ENCODE assay signal across 8 cellular contexts in genomic region chr19:7888826-7889217, GRCh38. TPM values are rescaled to one million over a fixed set of nuclear protein-coding genes. Genes with fewer than 3 reads are reported as not detected.
A peak's percentile ranks its signal among the peaks of the same experiment; 100 is the strongest.
DNase-seq lines count a peak whose midpoint lies in the region; ATAC-seq, FAIRE-seq and TF ChIP-seq lines count a peak whose summit lies in the region.
"Had no signal": no experiment of that assay in that cellular context is flagged by ENCODE, and none has a peak within 500 bp of the region (broad histone marks: within the 10 kb centered on the region; RNA-seq: fewer than 3 reads in every experiment).

No MANE protein-coding gene starts in this region.

- dilution Hi-C loops in endothelial cell of umbilical vein (cut with MboI; ENCODE audit: extremely low pct_ligation_motif_present, low sequenced_read_pairs), result no loop called here

- peak overlapping the region; percentile 62 for H3K4me2 ChIP-seq in endothelial cell of umbilical vein (ENCODE audit: insufficient read depth, low read length)

- in situ Hi-C loops in transverse colon (cut with MboI; ENCODE audit: low pct_ligation_motif_present in 1 of 4, low pct_unique_long_range_greater_than_20kb in 1 of 4, low sequenced_read_pairs in 3 of 4), result no loop called here

- peak overlapping the region; percentile 51 for H3K9ac ChIP-seq in endothelial cell of umbilical vein (replicated peaks; ENCODE audit: extremely low read depth, insufficient read depth, low read length)

- no peaks in the 10 kb centered on the region for H4K20me1 ChIP-seq in endothelial cell of umbilical vein (replicated peaks; ENCODE audit: control insufficient read depth, extremely low read depth, insufficient read depth, low read length)

- peaks cover 44% of the 10 kb centered on the region for H3K27me3 Mint-ChIP-seq in stimulated activated naive CD8-positive, alpha-beta T cell treated with anti-CD3 and anti-CD28 coated beads, Interleukin-15, amount 100 ng/mL, for 72 hours
- peaks cover 15 to 22% of the 10 kb centered on the region in 2 donors for H3K27me3 Mint-ChIP-seq in CD8-positive, alpha-beta memory T cell

- H3K9me3 Mint-ChIP-seq in stimulated activated naive CD8-positive, alpha-beta T cell treated with anti-CD3 and anti-CD28 coated beads, Interleukin-15, amount 100 ng/mL, for 72 hours, result no peaks in the 10 kb centered on the region
- peaks cover 0 to 3% (median 0%) of the 10 kb centered on the region in 5 donors for H3K9me3 Mint-ChIP-seq in CD8-positive, alpha-beta memory T cell
- H3K9me3 Mint-ChIP-seq: neural crest cell had no signal

- no peaks in the 10 kb centered on the region for H3K27me3 ChIP-seq in MG63
- no peaks in the 10 kb centered on the region for H3K27me3 ChIP-seq in endothelial cell of umbilical vein (ENCODE audit: control insufficient read depth in 2 of 2, insufficient read depth in 2 of 2, low read length in 2 of 2)
- no peaks in the 10 kb centered on the region for H3K27me3 ChIP-seq in right lobe of liver
- H3K27me3 ChIP-seq in transverse colon, result peaks cover 38% of the 10 kb centered on the region
- no peaks in the 10 kb centered on the region for H3K27me3 ChIP-seq in CD8-positive, alpha-beta memory T cell (ENCODE audit: insufficient read depth, low read length, poor library complexity, severe bottlenecking)

- TF ChIP-seq POLR2A in endothelial cell of umbilical vein (IDR thresholded peaks at IDR 0.05; ENCODE audit: low read depth, low read length) (no peak), right lobe of liver (IDR thresholded peaks at IDR 0.05) (no peak), transverse colon (IDR thresholded peaks at IDR 0.05) (no peak)

- TSS peak; percentile 46 for BruUV-seq in endothelial cell of umbilical vein (replicated peaks; lab: Mats Ljungman, UMichigan)

- no peak for FAIRE-seq in endothelial cell of umbilical vein (lab: Jason Lieb, UNC)

- H3K27ac ChIP-seq in endothelial cell of umbilical vein (ENCODE audit: insufficient read depth, low read depth, low read length) (peak overlapping the region; percentile 22), right lobe of liver (no peak overlapping the region), transverse colon (peak overlapping the region in 1 of 4 donors; percentile 29)
- no peak overlapping the region for H3K27ac ChIP-seq in CD8-positive, alpha-beta memory T cell (ENCODE audit: low read depth, low read length)

- CTCF ChIA-PET in endothelial cell of umbilical vein (lab: Charles Lee), result interaction anchor here (1.0 to 4.7 kb wide), 5 partner anchors 10 to 321 kb away, joined by 3 to 20 read pairs (median 3); partner anchors contain the start of gene TRAPPC5
- CTCF ChIA-PET in CD8-positive, alpha-beta memory T cell (lab: Charles Lee), result interaction anchor here (2.6 kb wide), 1 partner anchor 20 kb away, joined by 10 read pairs; no protein-coding TSS in a partner anchor

- no CpG with 5 or more reads among the region's 8 CpGs for WGBS in right lobe of liver (ENCODE audit: insufficient coverage, low coverage, low lambda C conversion rate, missing lambda C conversion rate)
- 70% methylated on average over 8 of the region's 8 CpGs; no CpG with 5 or more reads in 1 of the 2 donors for whole genome bisulfite sequencing in transverse colon (ENCODE audit: low coverage in 1 of 2), 2 donors

- H3K79me2 ChIP-seq in endothelial cell of umbilical vein (ENCODE audit: control insufficient read depth, insufficient read depth, low read length), result no peaks in the 10 kb centered on the region

- no peak for TF ChIP-seq CTCF in endothelial cell of umbilical vein (IDR thresholded peaks at IDR 0.05; ENCODE audit: extremely low read depth in 1 of 2, insufficient read depth in 1 of 2, low read depth in 1 of 2, low read length in 2 of 2)
- TF ChIP-seq CTCF in right lobe of liver (IDR thresholded peaks at IDR 0.05), result no peak
- no peak for TF ChIP-seq CTCF in transverse colon (IDR thresholded peaks at IDR 0.05)

- no peaks in the 10 kb centered on the region for H3K36me3 Mint-ChIP-seq in CD8-positive, alpha-beta memory T cell

- peaks cover 12% of the 10 kb centered on the region for H3K4me1 Mint-ChIP-seq in stimulated activated naive CD8-positive, alpha-beta T cell treated with anti-CD3 and anti-CD28 coated beads, Interleukin-15, amount 100 ng/mL, for 72 hours
- H3K4me1 Mint-ChIP-seq in CD8-positive, alpha-beta memory T cell, result no peaks in the 10 kb centered on the region
- H3K4me1 Mint-ChIP-seq: neural crest cell had no signal

- H3K4me3 Mint-ChIP-seq in stimulated activated naive CD8-positive, alpha-beta T cell treated with anti-CD3 and anti-CD28 coated beads, Interleukin-15, amount 100 ng/mL, for 72 hours, result peak overlapping the region in 1 of 2 donors; percentile 21
- H3K4me3 Mint-ChIP-seq in CD8-positive, alpha-beta memory T cell, result no peak overlapping the region
- H3K4me3 Mint-ChIP-seq: neural crest cell had no signal

- POLR2A ChIA-PET in endothelial cell of umbilical vein (lab: Charles Lee), result no interaction called here
- POLR2A ChIA-PET in CD8-positive, alpha-beta memory T cell (lab: Charles Lee), result interaction anchor here (0.7 kb wide), 1 partner anchor 540 kb away, joined by 8 read pairs; the partner anchor contains the start of gene ARHGEF18

- TF ChIP-seq EP300 in transverse colon (IDR thresholded peaks at IDR 0.05; ENCODE audit: low read depth), result no peak

- H2AFZ ChIP-seq in endothelial cell of umbilical vein (ENCODE audit: low read depth, low read length), result peak overlapping the region; percentile 96

- DNase-seq in MG63 (no peak), endothelial cell of umbilical vein (ENCODE audit: low read depth, low spot score) (no peak), right lobe of liver (no peak), transverse colon (peak; percentile 8), iPS-NIHi11 (ENCODE audit: low spot score) (no peak)
- no peak for DNase-seq in stimulated activated naive CD8-positive, alpha-beta T cell treated with anti-CD3 and anti-CD28 coated beads, Interleukin-15, amount 100 ng/mL, for 72 hours
- no peak for DNase-seq in CD8-positive, alpha-beta memory T cell

- H3K36me3 ChIP-seq in MG63 (no peaks in the 10 kb centered on the region; the same call in 1 of the 2 replicates), endothelial cell of umbilical vein (ENCODE audit: control insufficient read depth in 2 of 2, extremely low read depth in 1 of 2, insufficient read depth in 2 of 2, low read length in 2 of 2) (no peaks in the 10 kb centered on the region), right lobe of liver (no peaks in the 10 kb centered on the region), transverse colon (no peaks in the 10 kb centered on the region)
- H3K36me3 ChIP-seq in CD8-positive, alpha-beta memory T cell (ENCODE audit: insufficient read depth, low read length), result no peaks in the 10 kb centered on the region

- H3K9me1 ChIP-seq in endothelial cell of umbilical vein (replicated peaks; ENCODE audit: control insufficient read depth, extremely low read depth, insufficient read depth, low read length), result no peaks in the 10 kb centered on the region

- H3K9me3 ChIP-seq in MG63 (no peaks in the 10 kb centered on the region), endothelial cell of umbilical vein (replicated peaks; ENCODE audit: control insufficient read depth, insufficient read depth, low read length) (no peaks in the 10 kb centered on the region), right lobe of liver (no peaks in the 10 kb centered on the region), transverse colon (no peaks in the 10 kb centered on the region)
- no peaks in the 10 kb centered on the region for H3K9me3 ChIP-seq in CD8-positive, alpha-beta memory T cell (ENCODE audit: low read length)

- peak overlapping the region; percentile 89 for H3K4me3 ChIP-seq in MG63
- peak overlapping the region; percentile 31 to 43 (median 42) for H3K4me3 ChIP-seq in endothelial cell of umbilical vein (replicated peaks in 1 of 3; ENCODE audit: insufficient read depth in 1 of 3, low read depth in 1 of 3, low read length in 3 of 3)
- peak overlapping the region; percentile 45 to 50 (median 46) for H3K4me3 ChIP-seq in right lobe of liver
- peak overlapping the region in 3 of 4 donors; percentile 36 to 48 (median 43) for H3K4me3 ChIP-seq in transverse colon
- H3K4me3 ChIP-seq in CD8-positive, alpha-beta memory T cell (ENCODE audit: low read length), result no peak overlapping the region

- no peak overlapping the region for H3K27ac Mint-ChIP-seq in stimulated activated naive CD8-positive, alpha-beta T cell treated with anti-CD3 and anti-CD28 coated beads, Interleukin-15, amount 100 ng/mL, for 72 hours
- H3K27ac Mint-ChIP-seq in CD8-positive, alpha-beta memory T cell, result no peak overlapping the region

- H3K4me1 ChIP-seq in endothelial cell of umbilical vein (ENCODE audit: control insufficient read depth, extremely low read depth, insufficient read depth, low read length), result peaks cover 8% of the 10 kb centered on the region
- H3K4me1 ChIP-seq in right lobe of liver, result no peaks in the 10 kb centered on the region
- peaks cover 0 to 11% (median 9%) of the 10 kb centered on the region in 4 donors for H3K4me1 ChIP-seq in transverse colon
- H3K4me1 ChIP-seq in CD8-positive, alpha-beta memory T cell (ENCODE audit: insufficient read depth, low read length), result no peaks in the 10 kb centered on the region

- ATAC-seq in right lobe of liver, result no peak
- ATAC-seq in stimulated activated naive CD8-positive, alpha-beta T cell treated with anti-CD3 and anti-CD28 coated beads, Interleukin-15, amount 100 ng/mL, for 72 hours, result no peak

- intact Hi-C loops in endothelial cell of umbilical vein (cut with micrococcal nuclease) (loop anchor here (1.0 kb wide), 1 partner anchor 14 kb away; the partner anchor contains the start of gene MAP2K7), right lobe of liver (cut with DNase I) (no loop called here), transverse colon (cut with DNase I; ENCODE audit: low total_unique reads) (no loop called here)

RNA-seq across cellular contexts. Expression of gene LRRC8E, which starts 0.5 kb away (rescaled TPM):
- total RNA-seq in MG63 (2014; rRNA removed; shearing (Covaris generic); ENCODE audit: low replicate concordance), result 11.9 and 20.1 TPM in 2 replicates
- total RNA-seq in endothelial cell of umbilical vein, result 1.6 and 1.8 TPM in 2 replicates
- polyA plus RNA-seq in endothelial cell of umbilical vein, result 1.1 and 1.3 TPM in 2 replicates
- 0.75 and 0.87 TPM in 2 replicates for polyA plus RNA-seq in endothelial cell of umbilical vein (2011; cell fraction: cytosol; rRNA removed)
- polyA plus RNA-seq in endothelial cell of umbilical vein (2011; cell fraction: nucleus; rRNA removed), result 0.71 and 1.2 TPM in 2 replicates
- polyA plus RNA-seq in endothelial cell of umbilical vein (2012), result 2.2 and 2.4 TPM in 2 replicates
- polyA minus RNA-seq in endothelial cell of umbilical vein, result 2.1 and 3.2 TPM in 2 replicates
- polyA minus RNA-seq in endothelial cell of umbilical vein (2011; cell fraction: cytosol; rRNA and poly(A)+ RNA removed), result 5.0 TPM
- 0.87 and 1.2 TPM in 2 replicates for polyA minus RNA-seq in endothelial cell of umbilical vein (2011; cell fraction: nucleus; rRNA and poly(A)+ RNA removed)
- 1 to 10 TPM; 1.5 to 9.6 (median 3.5) TPM for total RNA-seq in right lobe of liver
- total RNA-seq in transverse colon, result 1 to 10 TPM in 1 of 4 donors, under 1 TPM in 1, not detected in 2; 0.79 to 1.5 TPM
- total RNA-seq in CD8-positive, alpha-beta memory T cell, result not detected
- not detected for polyA plus RNA-seq in CD8-positive, alpha-beta memory T cell

RNA-seq across cellular contexts. Expression of gene PRR36, which starts 14.6 kb away (rescaled TPM):
- not detected in 2 replicates for total RNA-seq in MG63 (2014; rRNA removed; shearing (Covaris generic); ENCODE audit: low replicate concordance)
- total RNA-seq in endothelial cell of umbilical vein (not detected in 2 replicates), right lobe of liver (under 1 TPM in 4 of 6 experiments, not detected in 2; 0.07 to 0.37 (median 0.12) TPM), transverse colon (under 1 TPM in 1 of 4 donors, not detected in 3; 0.16 TPM)
- polyA plus RNA-seq in endothelial cell of umbilical vein, result 0.05 TPM in 1 of 2 replicates, not detected in the other
- 0.01 TPM in 1 of 2 replicates, not detected in the other for polyA plus RNA-seq in endothelial cell of umbilical vein (2011; cell fraction: cytosol; rRNA removed)
- polyA plus RNA-seq in endothelial cell of umbilical vein (2011; cell fraction: nucleus; rRNA removed), result 0.03 TPM in 1 of 2 replicates, not detected in the other
- polyA plus RNA-seq in endothelial cell of umbilical vein (2012), result 0.05 TPM in 1 of 2 replicates, not detected in the other
- not detected in 2 replicates for polyA minus RNA-seq in endothelial cell of umbilical vein
- not detected for polyA minus RNA-seq in endothelial cell of umbilical vein (2011; cell fraction: cytosol; rRNA and poly(A)+ RNA removed)
- not detected in 2 replicates for polyA minus RNA-seq in endothelial cell of umbilical vein (2011; cell fraction: nucleus; rRNA and poly(A)+ RNA removed)
- not detected for total RNA-seq in CD8-positive, alpha-beta memory T cell
- not detected for polyA plus RNA-seq in CD8-positive, alpha-beta memory T cell

RNA-seq across cellular contexts. Expression of gene MAP2K7, which starts 14.9 kb away (rescaled TPM):
- 21.2 and 38.6 TPM in 2 replicates for total RNA-seq in MG63 (2014; rRNA removed; shearing (Covaris generic); ENCODE audit: low replicate concordance)
- total RNA-seq in endothelial cell of umbilical vein (31.6 and 36.0 TPM in 2 replicates), right lobe of liver (10 to 100 TPM in 5 of 6 experiments, 1 to 10 TPM in 1; 9.7 to 22.1 (median 15.6) TPM), transverse colon (100 to 1,000 TPM in 1 of 4 donors, 10 to 100 TPM in 3; 11.9 to 125 (median 20.9) TPM)
- 13.8 and 14.0 TPM in 2 replicates for polyA plus RNA-seq in endothelial cell of umbilical vein
- polyA plus RNA-seq in endothelial cell of umbilical vein (2011; cell fraction: cytosol; rRNA removed), result 8.8 and 12.6 TPM in 2 replicates
- 45.9 and 51.2 TPM in 2 replicates for polyA plus RNA-seq in endothelial cell of umbilical vein (2011; cell fraction: nucleus; rRNA removed)
- 16.2 and 21.2 TPM in 2 replicates for polyA plus RNA-seq in endothelial cell of umbilical vein (2012)
- polyA minus RNA-seq in endothelial cell of umbilical vein, result 11.8 and 14.7 TPM in 2 replicates
- polyA minus RNA-seq in endothelial cell of umbilical vein (2011; cell fraction: cytosol; rRNA and poly(A)+ RNA removed), result 15.1 TPM
- polyA minus RNA-seq in endothelial cell of umbilical vein (2011; cell fraction: nucleus; rRNA and poly(A)+ RNA removed), result 16.2 and 23.8 TPM in 2 replicates
- 10 to 100 TPM; 35.9 to 38.3 TPM for total RNA-seq in CD8-positive, alpha-beta memory T cell
- polyA plus RNA-seq in CD8-positive, alpha-beta memory T cell, result 2.0 TPM

RNA-seq across cellular contexts. Expression of gene TGFBR3L, which starts 25.8 kb away (rescaled TPM):
- 0.46 TPM in 1 of 2 replicates, not detected in the other for total RNA-seq in MG63 (2014; rRNA removed; shearing (Covaris generic); ENCODE audit: low replicate concordance)
- total RNA-seq in endothelial cell of umbilical vein (1.2 TPM in 1 of 2 replicates, not detected in the other), right lobe of liver (1 to 10 TPM in 3 of 6 experiments, under 1 TPM in 3; 0.42 to 2.9 (median 1.3) TPM), transverse colon (1 to 10 TPM in 1 of 4 donors, not detected in 3; 1.4 TPM)
- 0.35 and 0.81 TPM in 2 replicates for polyA plus RNA-seq in endothelial cell of umbilical vein
- not detected in 2 replicates for polyA plus RNA-seq in endothelial cell of umbilical vein (2011; cell fraction: cytosol; rRNA removed)
- 0.16 TPM in 1 of 2 replicates, not detected in the other for polyA plus RNA-seq in endothelial cell of umbilical vein (2011; cell fraction: nucleus; rRNA removed)
- polyA plus RNA-seq in endothelial cell of umbilical vein (2012), result 1.2 TPM in 1 of 2 replicates, not detected in the other
- not detected in 2 replicates for polyA minus RNA-seq in endothelial cell of umbilical vein
- polyA minus RNA-seq in endothelial cell of umbilical vein (2011; cell fraction: cytosol; rRNA and poly(A)+ RNA removed), result 9.8 TPM
- 0.48 TPM in 1 of 2 replicates, not detected in the other for polyA minus RNA-seq in endothelial cell of umbilical vein (2011; cell fraction: nucleus; rRNA and poly(A)+ RNA removed)
- total RNA-seq in CD8-positive, alpha-beta memory T cell, result 1 to 10 TPM; 7.7 to 8.6 TPM
- polyA plus RNA-seq in CD8-positive, alpha-beta memory T cell, result 1.3 TPM

RNA-seq across cellular contexts. Expression of gene SNAPC2, which starts 31.3 kb away (rescaled TPM):
- 39.9 and 45.1 TPM in 2 replicates for total RNA-seq in MG63 (2014; rRNA removed; shearing (Covaris generic); ENCODE audit: low replicate concordance)
- total RNA-seq in endothelial cell of umbilical vein (23.7 and 29.2 TPM in 2 replicates), right lobe of liver (1 to 10 TPM; 3.5 to 7.8 (median 5.2) TPM), transverse colon (10 to 100 TPM; 11.4 to 35.9 (median 13.0) TPM)
- 25.8 and 33.0 TPM in 2 replicates for polyA plus RNA-seq in endothelial cell of umbilical vein
- 16.5 and 22.3 TPM in 2 replicates for polyA plus RNA-seq in endothelial cell of umbilical vein (2011; cell fraction: cytosol; rRNA removed)
- polyA plus RNA-seq in endothelial cell of umbilical vein (2011; cell fraction: nucleus; rRNA removed), result 9.7 and 11.4 TPM in 2 replicates
- 27.3 and 36.7 TPM in 2 replicates for polyA plus RNA-seq in endothelial cell of umbilical vein (2012)
- 7.7 and 7.8 TPM in 2 replicates for polyA minus RNA-seq in endothelial cell of umbilical vein
- 7.9 TPM for polyA minus RNA-seq in endothelial cell of umbilical vein (2011; cell fraction: cytosol; rRNA and poly(A)+ RNA removed)
- 2.5 and 5.2 TPM in 2 replicates for polyA minus RNA-seq in endothelial cell of umbilical vein (2011; cell fraction: nucleus; rRNA and poly(A)+ RNA removed)
- 10 to 100 TPM; 17.4 to 18.2 TPM for total RNA-seq in CD8-positive, alpha-beta memory T cell
- 21.9 TPM for polyA plus RNA-seq in CD8-positive, alpha-beta memory T cell
